Comparison of ENCODE assay signal across 16 cellular contexts in the genomic region with DNA sequence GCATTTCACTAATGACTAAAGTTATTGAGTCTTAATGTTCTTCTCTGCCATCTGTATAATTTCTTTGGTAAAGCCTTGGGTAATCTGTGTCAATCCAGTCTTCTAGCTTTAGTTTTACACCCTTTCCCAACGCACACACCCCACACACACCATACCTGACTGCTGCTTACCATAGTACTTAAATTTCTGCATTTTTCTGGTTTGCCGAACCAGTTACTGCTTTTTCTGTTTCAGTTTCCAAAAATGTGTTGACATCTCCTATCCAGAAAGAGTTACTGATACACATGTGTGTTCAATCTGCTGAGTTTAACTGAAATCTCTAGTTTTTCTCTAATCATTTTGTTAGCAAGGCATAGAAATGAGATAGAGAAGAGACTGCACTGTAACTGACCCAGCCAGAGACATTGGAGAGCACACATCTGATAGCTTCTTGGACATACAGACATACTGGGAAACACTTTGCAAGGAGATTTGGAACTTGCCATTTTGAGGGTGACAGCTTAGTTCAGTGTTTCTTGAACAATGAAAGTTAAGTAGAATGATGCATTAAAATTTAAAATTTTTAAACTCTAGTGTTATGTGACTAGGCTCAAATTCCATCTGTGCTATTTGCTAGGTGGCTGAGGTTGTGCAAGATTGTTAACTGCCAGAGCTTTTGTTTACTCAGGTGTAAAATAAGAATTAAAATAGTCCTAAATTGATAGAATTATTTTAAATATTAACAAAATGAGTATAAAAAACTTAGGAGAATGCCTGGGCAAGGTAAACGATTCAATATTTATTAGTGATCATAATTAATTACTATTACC.
DNase-seq lines count a peak whose midpoint lies in the region; ATAC-seq, FAIRE-seq and TF ChIP-seq lines count a peak whose summit lies in the region.
"Had no signal": no experiment of that assay in that cellular context is flagged by ENCODE, and none has a peak within 500 bp of the region (broad histone marks: within the 10 kb centered on the region; RNA-seq: fewer than 3 reads in every experiment).

No MANE protein-coding gene starts in this region.

- no peaks in the 10 kb centered on the region for H3K9me3 ChIP-seq in MM.1S (replicated peaks; ENCODE audit: insufficient read depth, low read length)
- H3K9me3 ChIP-seq in body of pancreas: no peaks in the 10 kb centered on the region
- no peaks in the 10 kb centered on the region for H3K9me3 ChIP-seq in liver (ENCODE audit: control insufficient read depth in 4 of 4, low read length in 3 of 4)
- no peaks in the 10 kb centered on the region for H3K9me3 ChIP-seq in prostate gland
- H3K9me3 ChIP-seq: BLaER1 treated with 17β-estradiol and CSF1 and Interleukin-3, amounts not matched to agents 10 nM and 100 nM had no signal

- no peaks in the 10 kb centered on the region for H3K9me2 ChIP-seq in MM.1S (replicated peaks; ENCODE audit: insufficient read depth, low read length)

- TF ChIP-seq RAD21 in liver (IDR thresholded peaks at IDR 0.05): no peak

- no peaks in the 10 kb centered on the region for H4K20me1 ChIP-seq in MM.1S (ENCODE audit: insufficient read depth, low read length)
- H4K20me1 ChIP-seq: BLaER1 treated with 17β-estradiol and CSF1 and Interleukin-3, amounts not matched to agents 10 nM and 100 nM had no signal

- H3K4me2 ChIP-seq in MM.1S (ENCODE audit: low read depth, low read length): peak overlapping the region; percentile 14; the same call in 1 of the 2 replicates
- H3K4me2 ChIP-seq: BLaER1 treated with 17β-estradiol and CSF1 and Interleukin-3, amounts not matched to agents 10 nM and 100 nM had no signal

- H3K36me3 ChIP-seq in MM.1S (replicated peaks; ENCODE audit: insufficient read depth, low read length): no peaks in the 10 kb centered on the region
- no peaks in the 10 kb centered on the region for H3K36me3 ChIP-seq in body of pancreas (replicated peaks in 1 of 2; ENCODE audit: insufficient read depth in 1 of 2, low read depth in 2 of 2)
- no peaks in the 10 kb centered on the region for H3K36me3 ChIP-seq in liver (ENCODE audit: control insufficient read depth in 4 of 4, insufficient read depth in 3 of 4, low read depth in 1 of 4, low read length in 3 of 4)
- no peaks in the 10 kb centered on the region for H3K36me3 ChIP-seq in prostate gland
- H3K36me3 ChIP-seq: BLaER1 treated with 17β-estradiol and CSF1 and Interleukin-3, amounts not matched to agents 10 nM and 100 nM had no signal

- no peaks in the 10 kb centered on the region for H3K27me3 ChIP-seq in MM.1S (replicated peaks; ENCODE audit: insufficient read depth, low read length)
- no peaks in the 10 kb centered on the region for H3K27me3 ChIP-seq in body of pancreas
- H3K27me3 ChIP-seq in liver (ENCODE audit: control insufficient read depth in 4 of 4, insufficient read depth in 4 of 4, low read length in 3 of 4): no peaks in the 10 kb centered on the region
- H3K27me3 ChIP-seq in prostate gland (replicated peaks; ENCODE audit: insufficient read depth): no peaks in the 10 kb centered on the region
- H3K27me3 ChIP-seq: BLaER1 treated with 17β-estradiol and CSF1 and Interleukin-3, amounts not matched to agents 10 nM and 100 nM had no signal

- FAIRE-seq in H54 (lab: Jason Lieb, UNC): no peak
- FAIRE-seq: D721Med, GM12892, GM18507, HTR-8/SVneo had no signal

- H3K79me2 ChIP-seq in MM.1S (ENCODE audit: low read length): no peaks in the 10 kb centered on the region

- H3K9ac ChIP-seq in MM.1S (ENCODE audit: low read length): no peak overlapping the region
- no peak overlapping the region for H3K9ac ChIP-seq in liver (ENCODE audit: low read depth in 1 of 2, low read length in 2 of 2)
- H3K9ac ChIP-seq: BLaER1 treated with 17β-estradiol and CSF1 and Interleukin-3, amounts not matched to agents 10 nM and 100 nM had no signal

- H3K4me3 ChIP-seq in MM.1S (ENCODE audit: low read length): no peak overlapping the region
- no peak overlapping the region for H3K4me3 ChIP-seq in body of pancreas
- no peak overlapping the region for H3K4me3 ChIP-seq in liver (ENCODE audit: low read depth in 1 of 3, low read length in 3 of 3)
- no peak overlapping the region for H3K4me3 ChIP-seq in prostate gland
- H3K4me3 ChIP-seq: BLaER1 treated with 17β-estradiol and CSF1 and Interleukin-3, amounts not matched to agents 10 nM and 100 nM had no signal

- H2AFZ ChIP-seq in MM.1S (ENCODE audit: low read length): no peak overlapping the region

- intact Hi-C loops in body of pancreas (cut with DNase I): no loop called here
- intact Hi-C loops in prostate gland (cut with DNase I): no loop called here

- TF ChIP-seq CTCF in MM.1S (IDR thresholded peaks at IDR 0.05; ENCODE audit: low read length) (no peak), body of pancreas (IDR thresholded peaks at IDR 0.05) (no peak), liver (IDR thresholded peaks at IDR 0.05; ENCODE audit: low read depth, low read length, missing input control) (no peak), prostate gland (IDR thresholded peaks at IDR 0.05) (no peak)

- TF ChIP-seq POLR2A in body of pancreas (IDR thresholded peaks at IDR 0.05): no peak
- no peak for TF ChIP-seq POLR2A in prostate gland (IDR thresholded peaks at IDR 0.05)
- no peak for TF ChIP-seq POLR2A in H54 (IDR thresholded peaks at IDR 0.05; ENCODE audit: low read depth, low read length)

- DNase-seq in MM.1S: peak; percentile 53
- peak in 2 of 4 donors; percentile 10 for DNase-seq in body of pancreas
- no peak for DNase-seq in prostate gland (ENCODE audit: low spot score)
- no peak for DNase-seq in DMS79 (lab: John Stamatoyannopoulos, UW)
- DNase-seq in H54 (ENCODE audit: insufficient read length, low spot score): no peak
- DNase-seq: CD8-positive, alpha-beta memory T cell; COR-L47; GDM1; GOT3; H9 had no signal

- H3K27ac ChIP-seq in MM.1S (ENCODE audit: low read length): no peak overlapping the region
- H3K27ac ChIP-seq in body of pancreas: peak overlapping the region in 3 of 4 donors; percentile 45 to 58 (median 51)
- no peak overlapping the region for H3K27ac ChIP-seq in liver (ENCODE audit: low read depth in 1 of 2, low read length in 2 of 2)
- H3K27ac ChIP-seq in prostate gland: no peak overlapping the region
- H3K27ac ChIP-seq: BLaER1 treated with 17β-estradiol and CSF1 and Interleukin-3, amounts not matched to agents 10 nM and 100 nM had no signal

- H3K4me1 ChIP-seq in MM.1S (ENCODE audit: low read length) (peaks cover 5% of the 10 kb centered on the region; the same call in 1 of the 2 replicates), body of pancreas (peaks cover 56% of the 10 kb centered on the region), liver (ENCODE audit: control insufficient read depth in 4 of 4, insufficient read depth in 4 of 4, low read length in 3 of 4) (peaks cover 2 to 18% (median 11%) of the 10 kb centered on the region in 4 donors), prostate gland (replicated peaks) (no peaks in the 10 kb centered on the region)
- H3K4me1 ChIP-seq: BLaER1 treated with 17β-estradiol and CSF1 and Interleukin-3, amounts not matched to agents 10 nM and 100 nM had no signal

- peak; percentile 63 for ATAC-seq in body of pancreas

- no peaks in the 10 kb centered on the region for H3F3A ChIP-seq in MM.1S (ENCODE audit: insufficient read depth, low read length)

- WGBS in body of pancreas, 2 donors: 27 to 33% methylated on average over 3 of the region's 3 CpGs
- 63% methylated on average over 3 of the region's 3 CpGs for WGBS in liver
- WGBS in prostate gland: 63% methylated on average over 3 of the region's 3 CpGs

TF ChIP-seq in liver, 16 proteins besides CTCF, POLR2A, EP300 and RAD21:
- TF ChIP-seq HNF4A (conservative IDR thresholded peaks at IDR 0.05): peak; percentile 41 to 47
- no peak for TF ChIP-seq NR2F2 (IDR thresholded peaks at IDR 0.05)

Comparison
In these comparisons a context has a peak if more than half of its experiments do, and no peak if none do; other contexts are left out.
1. H3K27ac ChIP-seq: peak in body of pancreas (3 of 4); none in MM.1S (single experiment), liver (0 of 2) and prostate gland (0 of 2).